11 cellular contexts compared by ENCODE assay signal in the genomic region with DNA sequence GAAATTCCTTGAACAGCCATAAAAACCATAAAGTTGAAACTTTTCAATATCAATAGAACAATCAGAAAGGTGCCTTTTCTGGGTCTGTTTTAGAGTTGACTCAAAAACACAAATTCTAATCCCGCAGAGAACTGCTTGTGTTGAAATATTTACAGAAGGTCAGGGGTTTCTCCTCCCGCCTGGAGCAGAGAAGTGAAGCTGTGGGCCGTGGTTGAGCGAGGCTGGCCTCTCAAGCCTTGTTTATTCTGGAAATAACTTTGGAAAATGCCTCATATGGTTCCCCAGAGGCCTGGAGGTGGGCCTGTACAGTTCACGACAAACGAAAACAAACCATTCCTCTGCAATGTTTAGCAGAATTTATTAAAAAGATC.
DNase-seq lines count a peak whose midpoint lies in the region; ATAC-seq and TF ChIP-seq lines count a peak whose summit lies in the region.
"Had no signal": no experiment of that assay in that cellular context is flagged by ENCODE, and none has a peak within 500 bp of the region (broad histone marks: within the 10 kb centered on the region; RNA-seq: fewer than 3 reads in every experiment).

No MANE protein-coding gene starts in this region.

- H3K4me3 Mint-ChIP-seq in T-helper 17 cell: no peak overlapping the region
- H3K4me3 Mint-ChIP-seq: activated naive CD4-positive, alpha-beta T cell treated with anti-CD3 and anti-CD28 coated beads, Interleukin-2, amount 50 U/mL, for 24 hours; CD4-positive, CD25-positive, alpha-beta regulatory T cell had no signal

- no CpG with 5 or more reads among the region's 6 CpGs for WGBS in trophoblast cell (ENCODE audit: extremely low coverage, insufficient coverage, insufficient read length)

- no peak overlapping the region for H3K4me3 ChIP-seq in SJSA1
- no peak overlapping the region for H3K4me3 ChIP-seq in trophoblast cell (ENCODE audit: low read depth, low read length)

- H3K27me3 ChIP-seq in SJSA1 (replicated peaks) (no peaks in the 10 kb centered on the region), trophoblast cell (ENCODE audit: insufficient read depth, low read length) (no peaks in the 10 kb centered on the region)

- H3K18ac ChIP-seq in trophoblast cell (ENCODE audit: low read length): no peak overlapping the region

- H3K4me1 Mint-ChIP-seq in T-helper 17 cell: peaks cover 10% of the 10 kb centered on the region

- peaks cover 63% of the 10 kb centered on the region for H3K79me1 ChIP-seq in trophoblast cell (ENCODE audit: low read length)

- H2BK5ac ChIP-seq in trophoblast cell (ENCODE audit: low read depth, low read length, poor library complexity): peak overlapping the region; percentile 88

- H3K36me3 Mint-ChIP-seq in T-helper 17 cell (ENCODE audit: low read depth): no peaks in the 10 kb centered on the region
- H3K36me3 Mint-ChIP-seq: activated naive CD4-positive, alpha-beta T cell treated with anti-CD3 and anti-CD28 coated beads, Interleukin-2, amount 50 U/mL, for 24 hours; CD4-positive, CD25-positive, alpha-beta regulatory T cell had no signal

- intact Hi-C loops in Right ventricle myocardium superior (cut with DNase I): no loop called here

- peak overlapping the region; percentile 69 for H4K91ac ChIP-seq in trophoblast cell (ENCODE audit: low read depth, low read length)

- H2AK5ac ChIP-seq in trophoblast cell (ENCODE audit: low read length): no peak overlapping the region

- H3K79me2 ChIP-seq in trophoblast cell (ENCODE audit: control insufficient read depth, insufficient read depth, low read length, poor library complexity): peaks cover 11% of the 10 kb centered on the region

- no peak overlapping the region for H4K12ac ChIP-seq in trophoblast cell (ENCODE audit: low read depth, low read length)

- H3K9me3 ChIP-seq in SJSA1 (replicated peaks): no peaks in the 10 kb centered on the region
- H3K9me3 ChIP-seq in trophoblast cell (ENCODE audit: insufficient read depth, low read depth, low read length): no peaks in the 10 kb centered on the region
- no peaks in the 10 kb centered on the region for H3K9me3 ChIP-seq in T-helper 17 cell (ENCODE audit: control insufficient read depth, low read length, poor library complexity, severe bottlenecking)

- peak overlapping the region; percentile 28 for H3K14ac ChIP-seq in trophoblast cell (ENCODE audit: low read length)

- DNase-seq in AG09319 (ENCODE audit: extremely low read depth, low read depth) (peak; percentile 78), SJSA1 (ENCODE audit: low read depth in 1 of 2, low spot score in 2 of 2) (peak; percentile 75 to 77), Right ventricle myocardium superior (peak; percentile 84), trophoblast cell (peak in 1 of 2 donors; percentile 21), NCI-H1694 treated with DMSO at 0.1 percent for 48 hours (lab: John Stamatoyannopoulos, UW) (no peak), T-helper 17 cell (no peak), DMS79 treated with DMSO at 0.1 percent for 48 hours (lab: John Stamatoyannopoulos, UW) (no peak)
- DNase-seq: CD4-positive, CD25-positive, alpha-beta regulatory T cell; NCI-H226 had no signal

- no peaks in the 10 kb centered on the region for H3K27me3 Mint-ChIP-seq in T-helper 17 cell
- H3K27me3 Mint-ChIP-seq: activated naive CD4-positive, alpha-beta T cell treated with anti-CD3 and anti-CD28 coated beads, Interleukin-2, amount 50 U/mL, for 24 hours; CD4-positive, CD25-positive, alpha-beta regulatory T cell had no signal

- H2AFZ ChIP-seq in trophoblast cell (ENCODE audit: insufficient read depth, low read length, poor library complexity): no peak overlapping the region

- H3K4me1 ChIP-seq in SJSA1 (replicated peaks) (peaks cover 42% of the 10 kb centered on the region), trophoblast cell (ENCODE audit: control insufficient read depth in 1 of 2, insufficient read depth in 2 of 2, low read length in 2 of 2) (peaks cover 26 to 39% of the 10 kb centered on the region in 2 experiments)

- no peak overlapping the region for H3K23ac ChIP-seq in trophoblast cell (ENCODE audit: low read length)

- TF ChIP-seq CTCF in AG09319 (IDR thresholded peaks at IDR 0.05; ENCODE audit: low read depth, low read length): no peak

- H3K36me3 ChIP-seq in SJSA1 (no peaks in the 10 kb centered on the region), trophoblast cell (ENCODE audit: control insufficient read depth in 1 of 2, insufficient read depth in 2 of 2, low read length in 2 of 2) (no peaks in the 10 kb centered on the region)

- H3K27ac ChIP-seq in SJSA1: peak overlapping the region; percentile 28
- H3K27ac ChIP-seq in trophoblast cell (ENCODE audit: low read depth, low read length): peak overlapping the region; percentile 99

- peak overlapping the region; percentile 95 for H2BK120ac ChIP-seq in trophoblast cell (ENCODE audit: insufficient read depth, low read length, poor library complexity)

- ATAC-seq in Right ventricle myocardium superior (ENCODE audit: poor library complexity) (peak; percentile 89), GM18867 (IDR thresholded peaks at IDR 0.05; ENCODE audit: unreplicated experiment) (no peak), T-helper 17 cell (no peak)

- H2BK12ac ChIP-seq in trophoblast cell (ENCODE audit: low read length): no peak overlapping the region

- H3K4ac ChIP-seq in trophoblast cell (ENCODE audit: low read depth, low read length): no peak overlapping the region

- no peak overlapping the region for H3K4me2 ChIP-seq in trophoblast cell (ENCODE audit: low read length)

- peak overlapping the region; percentile 28 for H4K8ac ChIP-seq in trophoblast cell (ENCODE audit: low read depth, low read length)

- H3K27ac Mint-ChIP-seq in T-helper 17 cell: no peak overlapping the region
- H3K27ac Mint-ChIP-seq: activated naive CD4-positive, alpha-beta T cell treated with anti-CD3 and anti-CD28 coated beads, Interleukin-2, amount 50 U/mL, for 24 hours had no signal

- no peak overlapping the region for H3K9ac ChIP-seq in trophoblast cell (ENCODE audit: low read length)

Comparison
In these comparisons a context has a peak if more than half of its experiments do, and no peak if none do; other contexts are left out.
1. DNase-seq: peak in AG09319 (single experiment), SJSA1 (2 of 2) and Right ventricle myocardium superior (single experiment); none in NCI-H1694 treated with DMSO at 0.1 percent for 48 hours (single experiment), T-helper 17 cell (0 of 3) and DMS79 treated with DMSO at 0.1 percent for 48 hours (single experiment).